In genomic region chrX:52261463-52262194, GRCh38 we compare ENCODE assay signal across 8 cellular contexts.
DNase-seq lines count a peak whose midpoint lies in the region; ATAC-seq and TF ChIP-seq lines count a peak whose summit lies in the region.

No MANE protein-coding gene starts in this region.

- TF ChIP-seq CTCF in CD14-positive monocyte (IDR thresholded peaks at IDR 0.05) = peak; percentile 91
- TF ChIP-seq CTCF in left lung (IDR thresholded peaks at IDR 0.05) = peak; percentile 73 to 96

- intact Hi-C loops in CD14-positive monocyte (cut with micrococcal nuclease) (no loop called here), left lung (cut with DNase I) (no loop called here)

- H3K27me3 Mint-ChIP-seq in CD14-positive monocyte (ENCODE audit: low read depth in 3 of 3) = peaks cover 2 to 9% (median 6%) of the 10 kb centered on the region in 3 donors
- H3K27me3 Mint-ChIP-seq in activated CD4-positive, alpha-beta T cell treated with anti-CD3 and anti-CD28 coated beads, Interleukin-2, amount 10 ng/mL, durations not matched to agents 7 days and 5 days = peaks cover 8% of the 10 kb centered on the region

- H3K9me3 Mint-ChIP-seq in CD14-positive monocyte = no peaks in the 10 kb centered on the region
- no peaks in the 10 kb centered on the region for H3K9me3 Mint-ChIP-seq in activated CD4-positive, alpha-beta T cell treated with anti-CD3 and anti-CD28 coated beads, Interleukin-2, amount 10 ng/mL, durations not matched to agents 7 days and 5 days

- H3K4me1 ChIP-seq in left lung = peaks cover 0 to 5% of the 10 kb centered on the region in 2 donors

- no peaks in the 10 kb centered on the region for H3K36me3 ChIP-seq in left lung

- ATAC-seq in GM19328 (IDR thresholded peaks at IDR 0.05; ENCODE audit: unreplicated experiment) (peak; percentile 99), HG03469 (IDR thresholded peaks at IDR 0.05; ENCODE audit: unreplicated experiment) (peak; percentile 92), left lung (peak; percentile 100)

- peak overlapping the region; percentile 34 to 45 for H3K4me3 ChIP-seq in left lung

- peak overlapping the region; percentile 82 to 90 for H3K27ac ChIP-seq in left lung

- H3K27ac Mint-ChIP-seq in CD14-positive monocyte = peak overlapping the region; percentile 91 to 98 (median 97)
- H3K27ac Mint-ChIP-seq in activated CD4-positive, alpha-beta T cell treated with anti-CD3 and anti-CD28 coated beads, Interleukin-2, amount 10 ng/mL, durations not matched to agents 7 days and 5 days = peak overlapping the region; percentile 99

- CTCF ChIA-PET in activated CD4-positive, alpha-beta T cell treated with anti-CD3 and anti-CD28 coated beads, Interleukin-2, amount 10 ng/mL, durations not matched to agents 7 days and 5 days (lab: Charles Lee) = interaction anchor here (0.7 to 1.4 kb wide), 8 partner anchors 10 to 624 kb away, joined by 3 to 5 read pairs (median 4); no protein-coding TSS in a partner anchor

- no peaks in the 10 kb centered on the region for H3K9me3 ChIP-seq in left lung

- H3K4me1 Mint-ChIP-seq in CD14-positive monocyte = peaks cover 8% of the 10 kb centered on the region
- peaks cover 19% of the 10 kb centered on the region for H3K4me1 Mint-ChIP-seq in activated CD4-positive, alpha-beta T cell treated with anti-CD3 and anti-CD28 coated beads, Interleukin-2, amount 10 ng/mL, durations not matched to agents 7 days and 5 days

- POLR2A ChIA-PET in activated CD4-positive, alpha-beta T cell treated with anti-CD3 and anti-CD28 coated beads, Interleukin-2, amount 10 ng/mL, durations not matched to agents 7 days and 5 days (lab: Charles Lee) = no interaction called here

- H3K4me3 Mint-ChIP-seq in CD14-positive monocyte = peak overlapping the region; percentile 91 to 98
- peak overlapping the region; percentile 80 for H3K4me3 Mint-ChIP-seq in activated CD4-positive, alpha-beta T cell treated with anti-CD3 and anti-CD28 coated beads, Interleukin-2, amount 10 ng/mL, durations not matched to agents 7 days and 5 days

- H3K36me3 Mint-ChIP-seq in CD14-positive monocyte = no peaks in the 10 kb centered on the region
- H3K36me3 Mint-ChIP-seq in activated CD4-positive, alpha-beta T cell treated with anti-CD3 and anti-CD28 coated beads, Interleukin-2, amount 10 ng/mL, durations not matched to agents 7 days and 5 days (ENCODE audit: low read depth) = no peaks in the 10 kb centered on the region

- H3K27me3 ChIP-seq in left lung = peaks cover 0 to 16% of the 10 kb centered on the region in 2 donors

- DNase-seq in CD14-positive monocyte (ENCODE audit: low spot score) (peak; percentile 82), NCI-H524 treated with DMSO at 0.1 percent for 48 hours (lab: John Stamatoyannopoulos, UW) (peak; percentile 55), cortex of kidney (lab: John Stamatoyannopoulos, UW) (peak; percentile 5), left lung (peak; percentile 91 to 95)
- DNase-seq in activated CD4-positive, alpha-beta T cell treated with anti-CD3 and anti-CD28 coated beads, Interleukin-2, amount 10 ng/mL, durations not matched to agents 7 days and 5 days = peak; percentile 88
- peak; percentile 80 for DNase-seq in stimulated activated CD4-positive, alpha-beta T cell treated with anti-CD3 and anti-CD28 coated beads, Interleukin-2, amount 100 ng/mL, for 4 hours (ENCODE audit: low read depth)

Comparison
In these comparisons a context has a peak if more than half of its experiments do, and no peak if none do; other contexts are left out.
1. Peak in every context shown above with its lines: DNase-seq, ATAC-seq, H3K4me3 ChIP-seq and H3K27ac ChIP-seq.
2. DNase-seq: peak in every context shown above with its lines; median percentile 93 in left lung; 88 in activated CD4-positive, alpha-beta T cell treated with anti-CD3 and anti-CD28 coated beads, Interleukin-2, amount 10 ng/mL, durations not matched to agents 7 days and 5 days; 82 in CD14-positive monocyte; 80 in stimulated activated CD4-positive, alpha-beta T cell treated with anti-CD3 and anti-CD28 coated beads, Interleukin-2, amount 100 ng/mL, for 4 hours; 55 in NCI-H524 treated with DMSO at 0.1 percent for 48 hours; 5 in cortex of kidney.